Comparison of ENCODE assay signal across 8 cellular contexts in genomic region chr2:67397143-67397986, GRCh38. TPM values are rescaled to one million over a fixed set of nuclear protein-coding genes. Genes with fewer than 3 reads are reported as not detected.
DNase-seq lines count a peak whose midpoint lies in the region; ATAC-seq, FAIRE-seq and TF ChIP-seq lines count a peak whose summit lies in the region.

Gene ETAA1 (plus strand): TSS chr2:67397333. CDS start chr2:67397449, 116 bp downstream.

- peak within 1 kb of the TSS; percentile 91 for H2BK5ac ChIP-seq in H1 (ENCODE audit: low read depth, low read length)

- TF ChIP-seq CTCF in H1 (IDR thresholded peaks at IDR 0.05; ENCODE audit: control extremely low read depth in 1 of 3, insufficient read depth in 1 of 3, low read depth in 1 of 3, low read length in 3 of 3) = no peak

- no peaks in the 10 kb centered on the region for H3K36me3 ChIP-seq in CD8-positive, alpha-beta memory T cell (ENCODE audit: insufficient read depth, low read length)
- peaks cover 0 to 27% (median 3%) of the 10 kb centered on the region in 4 experiments; a peak in 2 of 8 replicates for H3K36me3 ChIP-seq in H1 (ENCODE audit: control insufficient read depth in 2 of 4, insufficient read depth in 4 of 4, low read length in 3 of 4)

- H3K23me2 ChIP-seq in H1 (ENCODE audit: low read depth, low read length) = no peaks in the 10 kb centered on the region

- H3K9ac ChIP-seq in H1 (replicated peaks in 1 of 4; ENCODE audit: extremely low read depth in 1 of 4, low read depth in 3 of 4, low read length in 3 of 4) = peak within 1 kb of the TSS; percentile 93 to 95 (median 94)

- no peaks in the 10 kb centered on the region for H4K20me1 ChIP-seq in H1 (replicated peaks in 1 of 2; ENCODE audit: control insufficient read depth in 1 of 2, insufficient read depth in 2 of 2, low read length in 2 of 2)

- H4K91ac ChIP-seq in H1 (replicated peaks; ENCODE audit: insufficient read length, low read length) = no peak within 1 kb of the TSS

- H3K9me3 Mint-ChIP-seq in CD8-positive, alpha-beta memory T cell = no peaks in the 10 kb centered on the region
- H3K9me3 Mint-ChIP-seq in activated CD8-positive, alpha-beta memory T cell treated with anti-CD3 and anti-CD28 coated beads, Interleukin-2, amount 10 ng/mL, durations not matched to agents 7 days and 5 days (ENCODE audit: low read depth) = no peaks in the 10 kb centered on the region
- no peaks in the 10 kb centered on the region for H3K9me3 Mint-ChIP-seq in memory B cell

- no peak for TF ChIP-seq EP300 in H1 (IDR thresholded peaks at IDR 0.05; ENCODE audit: borderline replicate concordance in 1 of 2, low read depth in 2 of 2, low read length in 2 of 2)

- peak within 1 kb of the TSS; percentile 91 to 99 (median 99) for H3K4me3 Mint-ChIP-seq in CD8-positive, alpha-beta memory T cell
- H3K4me3 Mint-ChIP-seq in activated CD8-positive, alpha-beta memory T cell treated with anti-CD3 and anti-CD28 coated beads, Interleukin-2, amount 10 ng/mL, durations not matched to agents 7 days and 5 days = peak within 1 kb of the TSS; percentile 96
- peak within 1 kb of the TSS; percentile 97 for H3K4me3 Mint-ChIP-seq in memory B cell

- H2BK20ac ChIP-seq in H1 (ENCODE audit: low read length) = no peak within 1 kb of the TSS

- TF ChIP-seq RAD21 in H1 (IDR thresholded peaks at IDR 0.05 in 1 of 2, conservative IDR thresholded peaks at IDR 0.05 in 1 of 2; ENCODE audit: low read depth in 2 of 2, low read length in 2 of 2) = no peak; a peak in 1 of 4 replicates

- H3K56ac ChIP-seq in H1 (replicated peaks; ENCODE audit: insufficient read length, low read depth, low read length) = peak within 1 kb of the TSS; percentile 80

- TF ChIP-seq POLR2A in H1 (IDR thresholded peaks at IDR 0.05; ENCODE audit: control extremely low read depth in 1 of 2, low read depth in 2 of 2, low read length in 2 of 2) = peak; percentile 75 to 76

- ATAC-seq in GM19468 (IDR thresholded peaks at IDR 0.05; ENCODE audit: extremely low read depth, unreplicated experiment) (peak; percentile 97), memory B cell (ENCODE audit: low read depth) (peak; percentile 97)
- peak; percentile 100 for ATAC-seq in activated CD8-positive, alpha-beta memory T cell treated with anti-CD3 and anti-CD28 coated beads, Interleukin-2, amount 10 ng/mL, durations not matched to agents 7 days and 5 days

- H3K18ac ChIP-seq in H1 (ENCODE audit: extremely low read depth, low read length) = peak within 1 kb of the TSS; percentile 86; the same call in 1 of the 2 replicates

- peak within 1 kb of the TSS; percentile 86 to 99 (median 98) for H3K27ac Mint-ChIP-seq in CD8-positive, alpha-beta memory T cell
- H3K27ac Mint-ChIP-seq in activated CD8-positive, alpha-beta memory T cell treated with anti-CD3 and anti-CD28 coated beads, Interleukin-2, amount 10 ng/mL, durations not matched to agents 7 days and 5 days = peak within 1 kb of the TSS; percentile 99
- H3K27ac Mint-ChIP-seq in memory B cell = peak within 1 kb of the TSS; percentile 94

- H4K5ac ChIP-seq in H1 (ENCODE audit: insufficient read length, low read depth, low read length) = peak within 1 kb of the TSS; percentile 18

- H2BK12ac ChIP-seq in H1 (ENCODE audit: low read depth, low read length) = no peak within 1 kb of the TSS; the same call in 1 of the 2 replicates

- peaks cover 5 to 36% of the 10 kb centered on the region in 2 experiments; a peak in 3 of 4 replicates for H3K79me2 ChIP-seq in H1 (ENCODE audit: control insufficient read depth in 1 of 2, insufficient read depth in 2 of 2, low read length in 2 of 2)

- H2AFZ ChIP-seq in H1 (ENCODE audit: low read length) = peak within 1 kb of the TSS; percentile 81; the same call in 1 of the 2 replicates

- H3K14ac ChIP-seq in H1 (ENCODE audit: insufficient read length) = no peak within 1 kb of the TSS

- no peak within 1 kb of the TSS for H2AK5ac ChIP-seq in H1 (ENCODE audit: low read depth, low read length)

- peak; percentile 90 to 94 (median 91) for DNase-seq in CD8-positive, alpha-beta memory T cell
- DNase-seq in HT1080 (ENCODE audit: low read depth) (peak; percentile 88), NOMO-1 treated with DMSO at 0.1 percent for 48 hours (lab: John Stamatoyannopoulos, UW; ENCODE audit: unreplicated experiment) (peak; percentile 91), H1 (ENCODE audit: low read depth in 1 of 2, low spot score in 2 of 2) (peak; percentile 66 to 93), memory B cell (ENCODE audit: low spot score in 2 of 2) (peak; percentile 91 to 94)
- DNase-seq in activated CD8-positive, alpha-beta memory T cell treated with anti-CD3 and anti-CD28 coated beads, Interleukin-2, amount 10 ng/mL, durations not matched to agents 7 days and 5 days = peak; percentile 93
- peak; percentile 73 for DNase-seq in stimulated activated CD8-positive, alpha-beta memory T cell treated with anti-CD3 and anti-CD28 coated beads, Interleukin-12 subunit alpha, Interleukin-12 subunit beta, amount 100 ng/mL, for 24 hours (ENCODE audit: extremely low read depth)

- no peaks in the 10 kb centered on the region for H3K9me3 ChIP-seq in CD8-positive, alpha-beta memory T cell (ENCODE audit: low read length)
- no peaks in the 10 kb centered on the region for H3K9me3 ChIP-seq in H1 (ENCODE audit: insufficient read depth in 2 of 2, low read depth in 1 of 2, low read length in 1 of 2)

- peaks cover 0 to 13% (median 0%) of the 10 kb centered on the region in 3 donors for H3K36me3 Mint-ChIP-seq in CD8-positive, alpha-beta memory T cell
- peaks cover 18% of the 10 kb centered on the region for H3K36me3 Mint-ChIP-seq in activated CD8-positive, alpha-beta memory T cell treated with anti-CD3 and anti-CD28 coated beads, Interleukin-2, amount 10 ng/mL, durations not matched to agents 7 days and 5 days
- H3K36me3 Mint-ChIP-seq in memory B cell = no peaks in the 10 kb centered on the region

- CTCF ChIA-PET in CD8-positive, alpha-beta memory T cell (lab: Charles Lee) = no interaction called here
- CTCF ChIA-PET in activated CD8-positive, alpha-beta memory T cell treated with anti-CD3 and anti-CD28 coated beads, Interleukin-2, amount 10 ng/mL, durations not matched to agents 7 days and 5 days (lab: Charles Lee) = no interaction called here
- CTCF ChIA-PET in H1 (lab: Charles Lee; ENCODE audit: partially characterized antibody) = interaction anchor here (1.3 kb wide), 1 partner anchor 59 kb away, joined by 4 read pairs; no protein-coding TSS in a partner anchor

- POLR2A ChIA-PET in CD8-positive, alpha-beta memory T cell (lab: Charles Lee) = no interaction called here
- POLR2A ChIA-PET in H1 (lab: Charles Lee; ENCODE audit: partially characterized antibody) = interaction anchor here (0.6 to 2.0 kb wide), 10 partner anchors 9 to 297 kb away, joined by 3 to 7 read pairs (median 4); no protein-coding TSS in a partner anchor

- peak within 1 kb of the TSS; percentile 83 for H3K4me3 ChIP-seq in CD8-positive, alpha-beta memory T cell (ENCODE audit: low read length)
- peak within 1 kb of the TSS; percentile 84 to 97 (median 90) for H3K4me3 ChIP-seq in H1 (ENCODE audit: extremely low read depth in 1 of 4, insufficient read depth in 2 of 4, low read depth in 3 of 4, low read length in 4 of 4)

- H3K4me2 ChIP-seq in H1 (ENCODE audit: insufficient read depth in 1 of 2, low read depth in 2 of 2, low read length in 2 of 2) = peak within 1 kb of the TSS; percentile 63 to 69

- peak within 1 kb of the TSS; percentile 78 for H3K27ac ChIP-seq in CD8-positive, alpha-beta memory T cell (ENCODE audit: low read depth, low read length)
- peak within 1 kb of the TSS; percentile 84 for H3K27ac ChIP-seq in H1 (ENCODE audit: low read depth, low read length)

- WGBS in H1 (ENCODE audit: extremely low coverage in 1 of 2, insufficient coverage in 1 of 2, insufficient read length in 1 of 2, insufficient replicate concordance in 2 of 2, low coverage in 1 of 2, low lambda C conversion rate in 2 of 2, missing lambda C conversion rate in 1 of 2), 2 experiments = 1% methylated on average over 54 of the region's 61 CpGs; no CpG with 5 or more reads in 1 of the 2 experiments

- H4K8ac ChIP-seq in H1 (ENCODE audit: extremely low read depth, insufficient read depth, low read length) = peak within 1 kb of the TSS; percentile 98

- H2BK15ac ChIP-seq in H1 (ENCODE audit: low read length) = no peak within 1 kb of the TSS

- H2BK120ac ChIP-seq in H1 (replicated peaks; ENCODE audit: low read depth, low read length) = no peak within 1 kb of the TSS

- no peaks in the 10 kb centered on the region for H3K27me3 Mint-ChIP-seq in CD8-positive, alpha-beta memory T cell
- no peaks in the 10 kb centered on the region for H3K27me3 Mint-ChIP-seq in activated CD8-positive, alpha-beta memory T cell treated with anti-CD3 and anti-CD28 coated beads, Interleukin-2, amount 10 ng/mL, durations not matched to agents 7 days and 5 days
- H3K27me3 Mint-ChIP-seq in memory B cell = no peaks in the 10 kb centered on the region

- FAIRE-seq in H1 (lab: Jason Lieb, UNC) = no peak

- no peaks in the 10 kb centered on the region for H3K27me3 ChIP-seq in CD8-positive, alpha-beta memory T cell (ENCODE audit: insufficient read depth, low read length, poor library complexity, severe bottlenecking)
- no peaks in the 10 kb centered on the region for H3K27me3 ChIP-seq in H1 (replicated peaks in 1 of 4; ENCODE audit: control insufficient read depth in 3 of 4, extremely low read depth in 1 of 4, insufficient read depth in 3 of 4, low read length in 3 of 4)

- peaks cover 15 to 23% (median 17%) of the 10 kb centered on the region in 3 donors for H3K4me1 Mint-ChIP-seq in CD8-positive, alpha-beta memory T cell
- peaks cover 26% of the 10 kb centered on the region for H3K4me1 Mint-ChIP-seq in activated CD8-positive, alpha-beta memory T cell treated with anti-CD3 and anti-CD28 coated beads, Interleukin-2, amount 10 ng/mL, durations not matched to agents 7 days and 5 days
- H3K4me1 Mint-ChIP-seq in memory B cell = peaks cover 3% of the 10 kb centered on the region

- H3K23ac ChIP-seq in H1 (ENCODE audit: insufficient read length) = no peak within 1 kb of the TSS

- H3K79me1 ChIP-seq in H1 (ENCODE audit: low read depth, low read length) = no peaks in the 10 kb centered on the region

- peaks cover 6% of the 10 kb centered on the region for H3K4me1 ChIP-seq in CD8-positive, alpha-beta memory T cell (ENCODE audit: insufficient read depth, low read length)
- H3K4me1 ChIP-seq in H1 (replicated peaks in 1 of 4; ENCODE audit: control insufficient read depth in 3 of 4, insufficient read depth in 4 of 4, low read length in 3 of 4) = peaks cover 0 to 4% (median 0%) of the 10 kb centered on the region in 4 experiments; a peak in 2 of 7 replicates

- H3K4ac ChIP-seq in H1 (replicated peaks; ENCODE audit: insufficient read length, low read depth, low read length) = no peak within 1 kb of the TSS

RNA-seq across cellular contexts. Expression of gene ETAA1, which starts in this region (rescaled TPM):
- total RNA-seq in CD8-positive, alpha-beta memory T cell = 10 to 100 TPM; 10.8 to 11.4 TPM
- polyA plus RNA-seq in CD8-positive, alpha-beta memory T cell = 5.5 TPM
- 10.6 and 11.6 TPM in 2 replicates for total RNA-seq in HT1080 (2014; rRNA removed; shearing (Covaris generic))
- 10.5 and 14.3 TPM in 2 replicates for polyA plus RNA-seq in HT1080 (2015; cell fraction: cytosol; rRNA removed)
- 17.6 and 21.1 TPM in 2 replicates for polyA plus RNA-seq in HT1080 (2015; cell fraction: nucleus; rRNA removed)
- 10 to 100 TPM; 10.7 to 11.7 TPM for total RNA-seq in activated CD8-positive, alpha-beta memory T cell treated with anti-CD3 and anti-CD28 coated beads, Interleukin-2, amount 10 ng/mL, durations not matched to agents 7 days and 5 days
- total RNA-seq in H1 (2021; fragmentation: NEBNext Ultra II Directional; extraction: Animal tissue kit (Norgen Biotek cat#: 25700)) = 24.8 and 27.1 TPM in 2 replicates
- 3.2 and 5.9 TPM in 2 replicates for polyA plus RNA-seq in H1 (2011; rRNA removed)
- polyA plus RNA-seq in H1 (2011; cell fraction: cytosol; rRNA removed) = 10.5 TPM
- 3.1 TPM for polyA plus RNA-seq in H1 (2011; cell fraction: nucleus; rRNA removed)
- polyA plus RNA-seq in H1 (2012, experiment 1 of 2) = 6.7 to 14.7 TPM (median 8.1 TPM) in 4 replicates
- polyA plus RNA-seq in H1 (2012, experiment 2 of 2) = 1.5 TPM
- 19.5 TPM for polyA plus RNA-seq in H1 (2013, experiment 1 of 2)
- 18.2 TPM for polyA plus RNA-seq in H1 (2013, experiment 2 of 2)
- polyA minus RNA-seq in H1 (2011; rRNA and poly(A)+ RNA removed) = 10.8 and 15.7 TPM in 2 replicates
- polyA minus RNA-seq in H1 (2011; cell fraction: cytosol; rRNA and poly(A)+ RNA removed) = 12.3 TPM
- polyA minus RNA-seq in H1 (2011; cell fraction: nucleus; rRNA and poly(A)+ RNA removed) = 36.8 TPM

Comparison
In these comparisons a context has a peak if more than half of its experiments do, and no peak if none do; other contexts are left out.
1. Peak in every context shown above with its lines: DNase-seq, ATAC-seq, H3K4me3 ChIP-seq and H3K27ac ChIP-seq.